27 cellular contexts compared by ENCODE assay signal in the genomic region with DNA sequence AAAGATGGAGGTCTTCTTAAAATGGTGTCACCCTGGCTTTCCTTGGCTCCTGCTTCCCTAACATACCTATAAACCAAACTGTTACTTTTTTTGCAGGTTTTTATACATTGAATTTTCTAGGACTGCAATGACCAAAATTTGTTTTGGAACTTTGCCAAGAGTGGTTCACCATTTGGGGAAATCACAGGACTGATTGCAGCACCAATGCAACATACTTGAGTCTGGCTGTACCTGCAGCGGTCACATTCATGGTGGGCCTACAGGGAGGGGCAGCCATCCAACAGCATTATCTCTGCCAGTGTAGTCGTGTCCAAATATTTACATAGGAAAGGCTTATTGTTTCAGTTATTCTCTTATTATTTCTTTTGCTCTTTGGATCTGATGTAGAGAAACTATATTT.
"Had no signal": no experiment of that assay in that cellular context is flagged by ENCODE, and none has a peak within 500 bp of the region (broad histone marks: within the 10 kb centered on the region; RNA-seq: fewer than 3 reads in every experiment).

No MANE protein-coding gene starts in this region.

- H3K9me3 Mint-ChIP-seq: activated T-cell treated with anti-CD3 and anti-CD28 coated beads, Interleukin-2, amount 50 U/mL, for 24 hours; activated T-helper 17 cell treated with anti-CD3 and anti-CD28 coated beads, Interleukin-2, amount 50 U/mL, for 72 hours; T-helper 1 cell treated with Interleukin-12 subunit alpha and Interleukin-12 subunit beta and Interleukin-4 antibody, amounts not matched to agents 30 μg/mL and 1 μg/mL, for 36 hours; type B pancreatic cell had no signal

- H3K4me3 Mint-ChIP-seq: activated CD4-positive, alpha-beta T cell treated with anti-CD3 and anti-CD28 coated beads for 36 hours; activated naive CD8-positive, alpha-beta T cell; activated T-cell treated with anti-CD3 and anti-CD28 coated beads, Interleukin-2, amount 50 U/mL, for 24 hours; activated T-helper 17 cell treated with anti-CD3 and anti-CD28 coated beads, Interleukin-2, amount 50 U/mL, for 72 hours; naive thymus-derived CD8-positive, alpha-beta T cell; T-helper 1 cell treated with Interleukin-12 subunit alpha and Interleukin-12 subunit beta and Interleukin-4 antibody, amounts not matched to agents 30 μg/mL and 1 μg/mL, for 36 hours; type B pancreatic cell; WTC11 had no signal

- H3K27me3 Mint-ChIP-seq: activated CD4-positive, alpha-beta T cell treated with anti-CD3 and anti-CD28 coated beads for 36 hours; activated T-cell treated with anti-CD3 and anti-CD28 coated beads, Interleukin-2, amount 50 U/mL, for 24 hours; activated T-helper 17 cell treated with anti-CD3 and anti-CD28 coated beads, Interleukin-2, amount 50 U/mL, for 72 hours; type B pancreatic cell had no signal

- FAIRE-seq: keratinocyte had no signal

- H3K27me3 ChIP-seq: brain microvascular endothelial cell, esophagus muscularis mucosa, heart left ventricle, ovary, testis, vagina had no signal

- H3K4me1 Mint-ChIP-seq: activated CD4-positive, alpha-beta T cell treated with anti-CD3 and anti-CD28 coated beads for 36 hours; activated T-helper 17 cell treated with anti-CD3 and anti-CD28 coated beads, Interleukin-2, amount 50 U/mL, for 72 hours had no signal

- H3K9me3 ChIP-seq: esophagus muscularis mucosa, heart left ventricle, lower lobe of right lung, ovary, prostate gland, testis, vagina had no signal

- H3K36me3 Mint-ChIP-seq: activated naive CD8-positive, alpha-beta T cell; naive thymus-derived CD8-positive, alpha-beta T cell; type B pancreatic cell had no signal

- H3K4me1 ChIP-seq: esophagus muscularis mucosa, heart left ventricle, lower lobe of right lung, prostate gland, testis, vagina had no signal

- H3K27ac ChIP-seq: brain microvascular endothelial cell, esophagus muscularis mucosa, heart left ventricle, lower lobe of right lung, ovary, prostate gland, testis, vagina had no signal

- H3K36me3 ChIP-seq: brain microvascular endothelial cell, esophagus muscularis mucosa, heart left ventricle, lower lobe of right lung, ovary, prostate gland, vagina had no signal

- H3K4me3 ChIP-seq: esophagus muscularis mucosa, heart left ventricle, lower lobe of right lung, ovary, prostate gland, testis, vagina had no signal

- ATAC-seq: activated CD4-positive, alpha-beta T cell treated with anti-CD3 and anti-CD28 coated beads for 36 hours; activated T-helper 17 cell treated with anti-CD3 and anti-CD28 coated beads, Interleukin-2, amount 50 U/mL, for 72 hours; heart left ventricle; lower lobe of right lung; naive thymus-derived CD8-positive, alpha-beta T cell; WTC11 had no signal

- DNase-seq: activated CD4-positive, alpha-beta T cell treated with anti-CD3 and anti-CD28 coated beads for 36 hours; activated CD4-positive, alpha-beta T cell treated with anti-CD3 and anti-CD28 coated beads, Interleukin-2, amount 50 U/mL, for 4 hours; activated CD8-positive, alpha-beta memory T cell treated with anti-CD3 and anti-CD28 coated beads for 24 hours; activated CD8-positive, alpha-beta memory T cell treated with anti-CD3 and anti-CD28 coated beads, Interleukin-2, amount 50 U/mL, for 4 hours; activated T-cell treated with anti-CD3 and anti-CD28 coated beads, Interleukin-2, amount 50 U/mL, for 24 hours; brain microvascular endothelial cell; central memory CD4-positive, alpha-beta T cell; cortex of kidney; effector memory CD4-positive, alpha-beta T cell; heart left ventricle; lower lobe of right lung; naive thymus-derived CD8-positive, alpha-beta T cell; ovary; stimulated activated CD4-positive, alpha-beta T cell treated with anti-CD3 and anti-CD28 coated beads, Interleukin-2, amount 100 ng/mL, for 48 hours; stimulated activated CD8-positive, alpha-beta memory T cell treated with anti-CD3 and anti-CD28 coated beads, Interleukin-4, amount 100 ng/mL, for 48 hours; stimulated activated naive CD4-positive, alpha-beta T cell; T1000; testis had no signal

- H3K27ac Mint-ChIP-seq: activated CD4-positive, alpha-beta T cell treated with anti-CD3 and anti-CD28 coated beads for 36 hours; activated naive CD8-positive, alpha-beta T cell; activated T-cell treated with anti-CD3 and anti-CD28 coated beads, Interleukin-2, amount 50 U/mL, for 24 hours; activated T-helper 17 cell treated with anti-CD3 and anti-CD28 coated beads, Interleukin-2, amount 50 U/mL, for 72 hours; naive thymus-derived CD8-positive, alpha-beta T cell; T-helper 1 cell treated with Interleukin-12 subunit alpha and Interleukin-12 subunit beta and Interleukin-4 antibody, amounts not matched to agents 30 μg/mL and 1 μg/mL, for 36 hours; type B pancreatic cell; WTC11 had no signal
